ENCODE assay signal across 34 cellular contexts in the genomic region with DNA sequence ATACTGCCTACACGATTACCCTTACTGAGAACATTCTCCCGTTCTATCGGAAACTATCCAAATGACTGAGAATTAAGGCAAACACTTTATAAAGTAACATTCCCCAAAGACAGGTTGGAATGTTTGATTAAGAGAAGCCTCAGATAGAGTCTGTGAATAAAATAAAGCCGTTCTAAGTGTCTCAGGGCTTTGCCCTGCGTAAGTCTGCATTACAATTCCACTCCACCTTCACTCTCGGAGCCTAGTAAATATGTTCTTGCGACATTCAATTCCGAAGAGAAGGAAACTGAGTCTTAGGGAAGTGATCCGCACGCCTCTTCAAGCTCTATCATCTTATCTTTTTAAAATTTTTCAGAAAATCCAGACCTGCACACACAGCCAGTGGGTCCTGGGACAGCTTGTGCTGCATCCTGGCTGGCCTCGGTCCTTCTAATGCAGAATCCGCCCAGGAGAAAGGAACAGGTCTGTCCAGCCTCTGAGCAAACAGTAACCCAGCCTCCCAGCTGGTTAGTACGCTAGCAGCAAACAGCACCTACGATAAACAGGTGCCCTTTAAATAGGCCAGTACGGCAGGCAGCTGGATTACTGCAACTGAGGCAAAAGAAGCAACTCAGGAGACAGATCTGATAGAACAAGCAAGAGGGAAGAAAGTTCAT.
DNase-seq lines count a peak whose midpoint lies in the region; ATAC-seq, FAIRE-seq and TF ChIP-seq lines count a peak whose summit lies in the region.
"Had no signal": no experiment of that assay in that cellular context is flagged by ENCODE, and none has a peak within 500 bp of the region (broad histone marks: within the 10 kb centered on the region; RNA-seq: fewer than 3 reads in every experiment).

No MANE protein-coding gene starts in this region.

- H3K4me3 Mint-ChIP-seq in progenitor cell of endocrine pancreas (ENCODE audit: low read depth): no peak overlapping the region
- H3K4me3 Mint-ChIP-seq: activated naive CD8-positive, alpha-beta T cell treated with anti-CD3 and anti-CD28 coated beads, Interleukin-2, amount 50 U/mL, for 24 hours; B cell; CD8-positive, alpha-beta memory T cell; dendritic cell treated with granulocyte-macrophage colony-stimulating factor and Interleukin-4, amounts not matched to agents 40 ng/mL and 50 ng/mL, for 4 days; H9; mesothelial cell of epicardium; naive thymus-derived CD4-positive, alpha-beta T cell had no signal

- TF ChIP-seq POLR2A in body of pancreas (IDR thresholded peaks at IDR 0.05): no peak
- no peak for TF ChIP-seq POLR2A in GM12891 (IDR thresholded peaks at IDR 0.05; ENCODE audit: low read depth, low read length)

- no peak for FAIRE-seq in GM12891 (lab: Jason Lieb, UNC)
- FAIRE-seq: G401.6, TTC549 had no signal

- H3K36me3 Mint-ChIP-seq in progenitor cell of endocrine pancreas (ENCODE audit: insufficient read depth): no peaks in the 10 kb centered on the region
- H3K36me3 Mint-ChIP-seq: CD8-positive, alpha-beta memory T cell; mesothelial cell of epicardium; naive thymus-derived CD4-positive, alpha-beta T cell had no signal

- peaks cover 8% of the 10 kb centered on the region for H3K4me1 ChIP-seq in body of pancreas

- no peak for TF ChIP-seq CTCF in 22Rv1 (IDR thresholded peaks at IDR 0.05)
- no peak for TF ChIP-seq CTCF in body of pancreas (IDR thresholded peaks at IDR 0.05)
- no peak for TF ChIP-seq CTCF in progenitor cell of endocrine pancreas (IDR thresholded peaks at IDR 0.05; ENCODE audit: unreplicated experiment)

- H3K9me3 Mint-ChIP-seq in progenitor cell of endocrine pancreas (ENCODE audit: low read depth): no peaks in the 10 kb centered on the region
- H3K9me3 Mint-ChIP-seq: activated naive CD8-positive, alpha-beta T cell treated with anti-CD3 and anti-CD28 coated beads, Interleukin-2, amount 50 U/mL, for 24 hours; dendritic cell treated with granulocyte-macrophage colony-stimulating factor and Interleukin-4, amounts not matched to agents 40 ng/mL and 50 ng/mL, for 4 days; H9; mesothelial cell of epicardium had no signal

- no peaks in the 10 kb centered on the region for H3K36me3 ChIP-seq in body of pancreas (replicated peaks in 1 of 2; ENCODE audit: insufficient read depth in 1 of 2, low read depth in 2 of 2)
- H3K36me3 ChIP-seq: neutrophil had no signal

- H3K27me3 ChIP-seq in body of pancreas: no peaks in the 10 kb centered on the region

- peak overlapping the region; percentile 72 for H3K27ac Mint-ChIP-seq in progenitor cell of endocrine pancreas
- H3K27ac Mint-ChIP-seq: activated naive CD8-positive, alpha-beta T cell treated with anti-CD3 and anti-CD28 coated beads, Interleukin-2, amount 50 U/mL, for 24 hours; B cell; CD8-positive, alpha-beta memory T cell; dendritic cell treated with granulocyte-macrophage colony-stimulating factor and Interleukin-4, amounts not matched to agents 40 ng/mL and 50 ng/mL, for 4 days; mesothelial cell of epicardium; naive thymus-derived CD4-positive, alpha-beta T cell had no signal

- H3K27ac ChIP-seq in 22Rv1 (peak overlapping the region; percentile 80), body of pancreas (no peak overlapping the region)
- H3K27ac ChIP-seq: HL-60, neutrophil, RWPE1 had no signal

- 21 to 28% methylated on average over 15 of the region's 15 CpGs for WGBS in body of pancreas, 2 donors

- peaks cover 31% of the 10 kb centered on the region for H3K4me1 Mint-ChIP-seq in progenitor cell of endocrine pancreas (ENCODE audit: low read depth)
- H3K4me1 Mint-ChIP-seq: activated naive CD8-positive, alpha-beta T cell treated with anti-CD3 and anti-CD28 coated beads, Interleukin-2, amount 50 U/mL, for 24 hours; B cell; CD8-positive, alpha-beta memory T cell; naive thymus-derived CD4-positive, alpha-beta T cell had no signal

- H3K9me3 ChIP-seq in body of pancreas: no peaks in the 10 kb centered on the region
- H3K9me3 ChIP-seq: neutrophil, SK-N-SH had no signal

- H3K27me3 Mint-ChIP-seq in progenitor cell of endocrine pancreas: peaks cover 22% of the 10 kb centered on the region
- H3K27me3 Mint-ChIP-seq: B cell; dendritic cell treated with granulocyte-macrophage colony-stimulating factor and Interleukin-4, amounts not matched to agents 40 ng/mL and 50 ng/mL, for 4 days had no signal

- intact Hi-C loops in body of pancreas (cut with DNase I): no loop called here

- peak; percentile 48 for ATAC-seq in body of pancreas
- ATAC-seq: activated naive CD8-positive, alpha-beta T cell treated with anti-CD3 and anti-CD28 coated beads, Interleukin-2, amount 50 U/mL, for 24 hours; left lobe of liver; naive thymus-derived CD4-positive, alpha-beta T cell had no signal

- H3K4me3 ChIP-seq in body of pancreas: no peak overlapping the region

- peak; percentile 16 for DNase-seq in ELF-1 (ENCODE audit: low read depth, low spot score)
- DNase-seq in body of pancreas: peak in 3 of 4 donors; percentile 10 to 26 (median 11)
- DNase-seq in progenitor cell of endocrine pancreas (ENCODE audit: low spot score, unreplicated experiment): peak; percentile 13
- no peak for DNase-seq in AG08395 (ENCODE audit: low spot score)
- DNase-seq in GM12891 (ENCODE audit: insufficient read length, low spot score): no peak
- DNase-seq in cerebellar cortex (ENCODE audit: low spot score): no peak
- DNase-seq in NCI-H1092 (lab: John Stamatoyannopoulos, UW): no peak
- DNase-seq: activated CD4-positive, alpha-beta T cell treated with anti-CD3 and anti-CD28 coated beads, Interleukin-2, amount 50 U/mL, for 48 hours; activated naive CD4-positive, alpha-beta T cell; activated naive CD8-positive, alpha-beta T cell treated with anti-CD3 and anti-CD28 coated beads, Interleukin-2, amount 50 U/mL, for 24 hours; activated T-cell treated with anti-CD3 and anti-CD28 coated beads, Interleukin-2, amount 50 U/mL, for 48 hours; caudate nucleus; CD8-positive, alpha-beta memory T cell; erythroblast; H9; KG1; MM.1S; naive thymus-derived CD4-positive, alpha-beta T cell; NCI-H1436; NCI-H446; OCI-M1; SK-N-SH; stimulated activated CD4-positive, alpha-beta T cell treated with anti-CD3 and anti-CD28 coated beads, Interleukin-15, amount 100 ng/mL, for 24 hours; stimulated activated CD4-positive, alpha-beta T cell treated with anti-CD3 and anti-CD28 coated beads, Interleukin-4, amount 100 ng/mL, for 4 hours had no signal

TF ChIP-seq in GM12891, 5 proteins besides CTCF, POLR2A, EP300 and RAD21:
- TF ChIP-seq SPI1 (IDR thresholded peaks at IDR 0.05; ENCODE audit: low read depth, low read length) (no peak), POU2F2 (IDR thresholded peaks at IDR 0.05; ENCODE audit: low read depth, low read length) (no peak), POLR2AphosphoS5 (IDR thresholded peaks at IDR 0.05; ENCODE audit: low read depth, low read length) (no peak), TAF1 (IDR thresholded peaks at IDR 0.05; ENCODE audit: low read depth, low read length) (no peak), PAX5 (IDR thresholded peaks at IDR 0.05; ENCODE audit: insufficient read depth, low read length, severe bottlenecking) (no peak)
TF ChIP-seq in GM12891: peak in this region for 0.

Comparison
In these comparisons a context has a peak if more than half of its experiments do, and no peak if none do; other contexts are left out.
1. DNase-seq: peak in ELF-1 (single experiment), body of pancreas (3 of 4) and progenitor cell of endocrine pancreas (single experiment); none in AG08395 (single experiment), GM12891 (single experiment), cerebellar cortex (single experiment) and NCI-H1092 (single experiment).